ENCODE assay signal across 8 cellular contexts in the genomic region with DNA sequence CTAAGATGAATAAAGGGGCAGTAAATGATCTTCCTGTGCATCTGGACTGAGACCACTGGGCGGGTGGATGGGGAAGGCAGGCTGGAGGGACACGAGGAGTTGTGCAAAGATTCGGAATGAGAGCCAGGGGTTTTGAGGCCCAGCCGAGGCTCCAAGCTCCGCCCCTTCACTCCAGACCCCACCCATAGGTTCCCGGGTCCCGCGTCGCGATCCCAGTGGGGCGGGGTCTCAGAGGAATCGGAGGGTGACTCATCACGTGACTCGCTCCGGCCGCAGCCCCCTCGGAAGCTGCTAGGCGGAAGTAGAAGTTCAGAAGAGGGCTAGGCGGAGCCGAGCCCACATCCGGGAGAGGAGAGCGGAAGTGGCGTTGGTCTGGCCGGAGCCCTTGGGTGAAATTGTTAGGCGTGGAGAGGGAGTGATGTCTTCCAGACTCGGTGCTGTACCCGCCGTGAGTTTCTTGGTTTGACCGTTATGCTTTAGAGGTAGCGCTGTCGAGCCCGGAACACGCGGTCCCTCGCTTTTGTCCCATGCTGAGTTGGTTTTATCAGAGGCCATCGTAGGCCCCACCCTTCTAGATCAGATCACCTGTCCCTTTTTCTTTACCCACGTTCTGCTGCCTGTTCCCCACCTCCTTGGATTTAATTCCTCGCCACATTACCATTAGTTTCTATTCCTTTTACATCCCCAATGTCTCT. TPM values are rescaled to one million over a fixed set of nuclear protein-coding genes. Genes with fewer than 3 reads are reported as not detected.
DNase-seq lines count a peak whose midpoint lies in the region; ATAC-seq and TF ChIP-seq lines count a peak whose summit lies in the region.

A gene with protein sequence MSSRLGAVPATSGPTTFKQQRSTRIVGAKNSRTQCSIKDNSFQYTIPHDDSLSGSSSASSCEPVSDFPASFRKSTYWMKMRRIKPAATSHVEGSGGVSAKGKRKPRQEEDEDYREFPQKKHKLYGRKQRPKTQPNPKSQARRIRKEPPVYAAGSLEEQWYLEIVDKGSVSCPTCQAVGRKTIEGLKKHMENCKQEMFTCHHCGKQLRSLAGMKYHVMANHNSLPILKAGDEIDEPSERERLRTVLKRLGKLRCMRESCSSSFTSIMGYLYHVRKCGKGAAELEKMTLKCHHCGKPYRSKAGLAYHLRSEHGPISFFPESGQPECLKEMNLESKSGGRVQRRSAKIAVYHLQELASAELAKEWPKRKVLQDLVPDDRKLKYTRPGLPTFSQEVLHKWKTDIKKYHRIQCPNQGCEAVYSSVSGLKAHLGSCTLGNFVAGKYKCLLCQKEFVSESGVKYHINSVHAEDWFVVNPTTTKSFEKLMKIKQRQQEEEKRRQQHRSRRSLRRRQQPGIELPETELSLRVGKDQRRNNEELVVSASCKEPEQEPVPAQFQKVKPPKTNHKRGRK (plus strand): TSS at position 348 of the 695 bp plus-strand sequence. CDS start 71 bp downstream, at position 419.

- in situ Hi-C loops in astrocyte of the cerebellum (cut with HindIII; ENCODE audit: low sequenced_read_pairs) = no loop called here

- no peak for TF ChIP-seq CTCF in astrocyte of the cerebellum (IDR thresholded peaks at IDR 0.05; ENCODE audit: low read depth, low read length, missing control alignments)

- H3K27me3 ChIP-seq in aorta (ENCODE audit: control insufficient read depth in 1 of 2, insufficient read depth in 2 of 2, low read length in 1 of 2) = no peaks in the 10 kb centered on the region

- peak within 1 kb of the TSS; percentile 94 for H3K27ac Mint-ChIP-seq in T-helper 2 cell treated with Interferon-gamma antibody and Interleukin-4, amounts not matched to agents 5 μg/mL and 100 μg/mL, for 36 hours

- H3K4me1 ChIP-seq in aorta (ENCODE audit: control insufficient read depth in 1 of 2, insufficient read depth in 2 of 2, low read length in 2 of 2) = peaks cover 0 to 3% of the 10 kb centered on the region in 2 donors

- H3K27ac ChIP-seq in aorta (ENCODE audit: low read depth in 1 of 2, low read length in 2 of 2) = peak within 1 kb of the TSS in 1 of 2 donors; percentile 48

- H3K4me1 Mint-ChIP-seq in T-helper 2 cell treated with Interferon-gamma antibody and Interleukin-4, amounts not matched to agents 5 μg/mL and 100 μg/mL, for 36 hours (ENCODE audit: low read depth) = peaks cover 36% of the 10 kb centered on the region

- no peaks in the 10 kb centered on the region for H3K36me3 ChIP-seq in aorta (ENCODE audit: control insufficient read depth in 1 of 2, insufficient read depth in 2 of 2, low read length in 1 of 2)

- H3K36me3 Mint-ChIP-seq in T-helper 2 cell treated with Interferon-gamma antibody and Interleukin-4, amounts not matched to agents 5 μg/mL and 100 μg/mL, for 36 hours (ENCODE audit: low read depth) = peaks cover 30% of the 10 kb centered on the region

- H3K4me3 ChIP-seq in astrocyte of the cerebellum (ENCODE audit: low read depth, low read length) (peak within 1 kb of the TSS; percentile 77), aorta (ENCODE audit: low read length in 2 of 2) (peak within 1 kb of the TSS; percentile 94 to 97)

- 1% methylated on average over 38 of the region's 38 CpGs for WGBS in aorta, 2 donors

- ATAC-seq in GM18502 (IDR thresholded peaks at IDR 0.05; ENCODE audit: poor library complexity, unreplicated experiment) (peak; percentile 93), HG02938 (IDR thresholded peaks at IDR 0.05; ENCODE audit: unreplicated experiment) (peak; percentile 94), aorta (ENCODE audit: low FRiP score) (peak; percentile 95)

- peaks cover under 1% of the 10 kb centered on the region for H3K9me3 Mint-ChIP-seq in T-helper 2 cell treated with Interferon-gamma antibody and Interleukin-4, amounts not matched to agents 5 μg/mL and 100 μg/mL, for 36 hours

- peaks cover 1% of the 10 kb centered on the region for H3K9me3 ChIP-seq in aorta (ENCODE audit: control insufficient read depth, low read length)

- H3K4me3 Mint-ChIP-seq in T-helper 2 cell treated with Interferon-gamma antibody and Interleukin-4, amounts not matched to agents 5 μg/mL and 100 μg/mL, for 36 hours = peak within 1 kb of the TSS; percentile 95

- intact Hi-C loops in aorta (cut with DNase I) = loop anchor here in 1 of 2 donors (10.0 kb wide), 1 partner anchor 88 kb away; the partner anchor contains the start of genes FNDC4 and GCKR

- DNase-seq in NCI-H187 (lab: John Stamatoyannopoulos, UW) (peak; percentile 86 to 98), astrocyte of the cerebellum (ENCODE audit: low read depth) (peak; percentile 67), hippocampal formation (lab: John Stamatoyannopoulos, UW) (peak; percentile 78 to 79), renal cortical epithelial cell (ENCODE audit: low read depth) (peak; percentile 78), aorta (peak; percentile 96 to 97)
- peak; percentile 82 for DNase-seq in T-helper 2 cell treated with Interferon-gamma antibody and Interleukin-4, amounts not matched to agents 5 μg/mL and 100 μg/mL, for 36 hours (ENCODE audit: low spot score)

- H3K27me3 Mint-ChIP-seq in T-helper 2 cell treated with Interferon-gamma antibody and Interleukin-4, amounts not matched to agents 5 μg/mL and 100 μg/mL, for 36 hours (ENCODE audit: low read depth) = peaks cover 2% of the 10 kb centered on the region

RNA-seq across cellular contexts. Expression of the gene that starts here (rescaled TPM):
- 10.2 and 48.0 TPM in 2 replicates for total RNA-seq in renal cortical epithelial cell
- 10 to 100 TPM; 29.5 to 41.7 TPM for total RNA-seq in aorta
- polyA plus RNA-seq in aorta = 10 to 100 TPM; 12.1 to 21.2 TPM
